ENCODE assay signal across 15 cellular contexts in genomic region chr2:23413641-23414040, GRCh38. TPM values are rescaled to one million over a fixed set of nuclear protein-coding genes. Genes with fewer than 3 reads are reported as not detected.
DNase-seq lines count a peak whose midpoint lies in the region; ATAC-seq and TF ChIP-seq lines count a peak whose summit lies in the region.
"Had no signal": no experiment of that assay in that cellular context is flagged by ENCODE, and none has a peak within 500 bp of the region (broad histone marks: within the 10 kb centered on the region; RNA-seq: fewer than 3 reads in every experiment).

No MANE protein-coding gene starts in this region.

- no peak overlapping the region for H4K5ac ChIP-seq in IMR-90 (ENCODE audit: low read depth, low read length)

- peak overlapping the region; percentile 58; the same call in 1 of the 3 replicates for H2BK15ac ChIP-seq in IMR-90 (ENCODE audit: low read depth, low read length)
- no peak overlapping the region for H2BK15ac ChIP-seq in mesenchymal stem cell (ENCODE audit: low read depth, poor library complexity, severe bottlenecking)

- in situ Hi-C loops in IMR-90 (cut with MboI; ENCODE audit: low sequenced_read_pairs), result no loop called here

- H3K27ac ChIP-seq in IMR-90 (ENCODE audit: insufficient read depth, low read length) (no peak overlapping the region), mesenchymal stem cell (ENCODE audit: low read length, poor library complexity, severe bottlenecking) (no peak overlapping the region), smooth muscle cell (ENCODE audit: low read depth) (peak overlapping the region; percentile 23)
- H3K27ac ChIP-seq: BLaER1 treated with 17β-estradiol and CSF1 and Interleukin-3, amounts not matched to agents 10 nM and 100 nM had no signal

- H3K4me3 ChIP-seq in IMR-90 (ENCODE audit: insufficient read depth, low read depth, low read length) (no peak overlapping the region), mesenchymal stem cell (ENCODE audit: insufficient read depth in 1 of 2, low read depth in 1 of 2, low read length in 2 of 2) (no peak overlapping the region), smooth muscle cell (no peak overlapping the region)
- H3K4me3 ChIP-seq: BLaER1 treated with 17β-estradiol and CSF1 and Interleukin-3, amounts not matched to agents 10 nM and 100 nM had no signal

- H3K4me1 ChIP-seq in IMR-90 (ENCODE audit: control insufficient read depth, insufficient read depth, low read length) (peaks cover 40% of the 10 kb centered on the region), mesenchymal stem cell (ENCODE audit: control insufficient read depth, insufficient read depth, low read depth, low read length) (peaks cover 19% of the 10 kb centered on the region), smooth muscle cell (ENCODE audit: low read depth) (peaks cover 15% of the 10 kb centered on the region)
- H3K4me1 ChIP-seq: BLaER1 treated with 17β-estradiol and CSF1 and Interleukin-3, amounts not matched to agents 10 nM and 100 nM had no signal

- peaks cover 43% of the 10 kb centered on the region for H3K9me1 ChIP-seq in IMR-90 (ENCODE audit: insufficient read depth, low read length)

- H3K4me3 Mint-ChIP-seq in activated naive CD4-positive, alpha-beta T cell treated with anti-CD3 and anti-CD28 coated beads for 36 hours, result no peak overlapping the region
- H3K4me3 Mint-ChIP-seq: CD4-positive, CD25-positive, alpha-beta regulatory T cell had no signal

- dilution Hi-C loops in IMR-90 (cut with HindIII; ENCODE audit: low sequenced_read_pairs, unreplicated experiment), result no loop called here

- H4K91ac ChIP-seq in IMR-90 (ENCODE audit: insufficient read depth, low read depth, low read length) (no peak overlapping the region; the same call in 1 of the 2 replicates), mesenchymal stem cell (ENCODE audit: low read length) (peak overlapping the region; percentile 95)

- H3K23ac ChIP-seq in IMR-90 (ENCODE audit: low read depth, low read length) (no peak overlapping the region), mesenchymal stem cell (ENCODE audit: low read length in 2 of 2) (no peak overlapping the region)

- peak overlapping the region; percentile 56; the same call in 1 of the 2 replicates for H2BK120ac ChIP-seq in IMR-90 (ENCODE audit: low read depth, low read length)
- no peak overlapping the region for H2BK120ac ChIP-seq in mesenchymal stem cell (ENCODE audit: low read depth, low read length)

- BruUV-seq in IMR-90 (replicated peaks; lab: Mats Ljungman, UMichigan), result no TSS peak

- H3K36me3 Mint-ChIP-seq in activated naive CD4-positive, alpha-beta T cell treated with anti-CD3 and anti-CD28 coated beads, Interleukin-2, amount 50 U/mL, for 72 hours, result no peaks in the 10 kb centered on the region
- H3K36me3 Mint-ChIP-seq in activated naive CD4-positive, alpha-beta T cell treated with anti-CD3 and anti-CD28 coated beads for 36 hours (ENCODE audit: low read depth), result no peaks in the 10 kb centered on the region
- H3K36me3 Mint-ChIP-seq: CD4-positive, CD25-positive, alpha-beta regulatory T cell had no signal

- no peak overlapping the region for H2AK9ac ChIP-seq in IMR-90 (replicated peaks; ENCODE audit: low read depth, low read length, poor library complexity)

- H3K14ac ChIP-seq in IMR-90 (replicated peaks; ENCODE audit: low read depth, low read length), result peak overlapping the region; percentile 18; the same call in 1 of the 2 replicates
- H3K14ac ChIP-seq in mesenchymal stem cell (ENCODE audit: low read length in 2 of 2), result peak overlapping the region in 1 of 2 experiments; percentile 68

- no peak for DNase-seq in activated naive CD4-positive, alpha-beta T cell treated with anti-CD3 and anti-CD28 coated beads, Interleukin-2, amount 50 U/mL, for 72 hours (ENCODE audit: low spot score in 2 of 2)
- no peak for DNase-seq in activated naive CD4-positive, alpha-beta T cell treated with anti-CD3 and anti-CD28 coated beads for 36 hours
- no peak for DNase-seq in IMR-90
- no peak for DNase-seq in mesenchymal stem cell
- DNase-seq in smooth muscle cell (lab: John Stamatoyannopoulos, UW; ENCODE audit: unreplicated experiment), result no peak
- no peak for DNase-seq in SKM-1 treated with dmso at 0.1 percent for 144 hours (lab: John Stamatoyannopoulos, UW; ENCODE audit: unreplicated experiment)
- no peak for DNase-seq in stimulated activated CD4-positive, alpha-beta T cell treated with anti-CD3 and anti-CD28 coated beads, Interleukin-2, amount 100 ng/mL, for 48 hours
- no peak for DNase-seq in NCI-H1105 treated with DMSO at 0.1 percent for 48 hours (lab: John Stamatoyannopoulos, UW)
- DNase-seq: 8988T; ACHN; CD4-positive, CD25-positive, alpha-beta regulatory T cell; DMS53; GF-D8; HCEC 1CT had no signal

- peak overlapping the region; percentile 35; the same call in 1 of the 2 replicates for H2BK20ac ChIP-seq in IMR-90 (ENCODE audit: low read depth, low read length)

- no peaks in the 10 kb centered on the region for H3K4me1 Mint-ChIP-seq in activated naive CD4-positive, alpha-beta T cell treated with anti-CD3 and anti-CD28 coated beads for 36 hours (ENCODE audit: low read depth)
- H3K4me1 Mint-ChIP-seq: CD4-positive, CD25-positive, alpha-beta regulatory T cell had no signal

- no peak overlapping the region for H4K8ac ChIP-seq in IMR-90 (ENCODE audit: low read depth in 2 of 2, low read length in 2 of 2)
- H4K8ac ChIP-seq in mesenchymal stem cell (ENCODE audit: low read length), result no peak overlapping the region

- H2BK5ac ChIP-seq in IMR-90 (ENCODE audit: low read depth, low read length, poor library complexity, severe bottlenecking), result no peak overlapping the region
- H2BK5ac ChIP-seq in mesenchymal stem cell (ENCODE audit: low read depth, low read length, poor library complexity, severe bottlenecking), result no peak overlapping the region

- intact Hi-C loops in activated naive CD4-positive, alpha-beta T cell treated with anti-CD3 and anti-CD28 coated beads for 36 hours (cut with micrococcal nuclease), result no loop called here
- intact Hi-C loops in IMR-90 (cut with micrococcal nuclease), result no loop called here

- H3K27ac Mint-ChIP-seq in activated naive CD4-positive, alpha-beta T cell treated with anti-CD3 and anti-CD28 coated beads, Interleukin-2, amount 50 U/mL, for 72 hours, result peak overlapping the region; percentile 13 to 67
- no peak overlapping the region for H3K27ac Mint-ChIP-seq in activated naive CD4-positive, alpha-beta T cell treated with anti-CD3 and anti-CD28 coated beads for 36 hours
- H3K27ac Mint-ChIP-seq: CD4-positive, CD25-positive, alpha-beta regulatory T cell had no signal

- WGBS in IMR-90 (ENCODE audit: extremely low coverage in 2 of 2, insufficient read length in 1 of 2), 2 experiments, result 93% methylated on average over 5 of the region's 8 CpGs; no CpG with 5 or more reads in 1 of the 2 experiments
- WGBS in mesenchymal stem cell, result 95% methylated on average over 8 of the region's 8 CpGs
- WGBS in smooth muscle cell (ENCODE audit: low lambda C conversion rate), result 93% methylated on average over 8 of the region's 8 CpGs

- H3K79me1 ChIP-seq in IMR-90 (ENCODE audit: low read depth in 1 of 2, low read length in 2 of 2), result peaks cover 30 to 70% of the 10 kb centered on the region in 2 experiments
- peaks cover 42% of the 10 kb centered on the region for H3K79me1 ChIP-seq in mesenchymal stem cell (replicated peaks; ENCODE audit: low read length, poor library complexity, severe bottlenecking)

- H3K4ac ChIP-seq in IMR-90 (ENCODE audit: low read depth, low read length), result peak overlapping the region; percentile 39; the same call in 1 of the 2 replicates
- peak overlapping the region; percentile 60 to 83 for H3K4ac ChIP-seq in mesenchymal stem cell (ENCODE audit: low read depth in 1 of 2, low read length in 2 of 2)

- no peak for TF ChIP-seq CTCF in IMR-90 (conservative IDR thresholded peaks at IDR 0.05; ENCODE audit: low read depth, low read length)
- no peak for TF ChIP-seq CTCF in smooth muscle cell (IDR thresholded peaks at IDR 0.05; ENCODE audit: borderline replicate concordance, insufficient read depth, poor library complexity, severe bottlenecking)

- no peaks in the 10 kb centered on the region for H3K27me3 ChIP-seq in IMR-90 (ENCODE audit: control insufficient read depth, insufficient read depth, low read length)
- H3K27me3 ChIP-seq in mesenchymal stem cell (ENCODE audit: control insufficient read depth in 1 of 2, insufficient read depth in 1 of 2, low read length in 2 of 2), result no peaks in the 10 kb centered on the region
- no peaks in the 10 kb centered on the region for H3K27me3 ChIP-seq in smooth muscle cell (ENCODE audit: low read depth)
- H3K27me3 ChIP-seq: BLaER1 treated with 17β-estradiol and CSF1 and Interleukin-3, amounts not matched to agents 10 nM and 100 nM had no signal

- no peaks in the 10 kb centered on the region for H3K9me3 Mint-ChIP-seq in activated naive CD4-positive, alpha-beta T cell treated with anti-CD3 and anti-CD28 coated beads, Interleukin-2, amount 50 U/mL, for 72 hours
- H3K9me3 Mint-ChIP-seq in activated naive CD4-positive, alpha-beta T cell treated with anti-CD3 and anti-CD28 coated beads for 36 hours, result no peaks in the 10 kb centered on the region
- H3K9me3 Mint-ChIP-seq: CD4-positive, CD25-positive, alpha-beta regulatory T cell had no signal

- H2AK5ac ChIP-seq in IMR-90 (ENCODE audit: low read depth, low read length) (peak overlapping the region; percentile 75), mesenchymal stem cell (ENCODE audit: low read length, severe bottlenecking) (no peak overlapping the region)

- POLR2A ChIA-PET in IMR-90 (lab: Charles Lee; ENCODE audit: unreplicated experiment), result no interaction called here

- H2BK12ac ChIP-seq in mesenchymal stem cell (ENCODE audit: low read length in 2 of 2), result peak overlapping the region; percentile 86 to 96

- H3K79me2 ChIP-seq in smooth muscle cell (ENCODE audit: low read depth), result peaks cover 10% of the 10 kb centered on the region

- ATAC-seq in activated naive CD4-positive, alpha-beta T cell treated with anti-CD3 and anti-CD28 coated beads, Interleukin-2, amount 50 U/mL, for 72 hours, result no peak
- no peak for ATAC-seq in IMR-90 (ENCODE audit: low read depth)

- H3K56ac ChIP-seq in IMR-90 (ENCODE audit: extremely low read depth, insufficient read depth, low read length), result no peak overlapping the region

- peaks cover 2% of the 10 kb centered on the region for H3F3A ChIP-seq in smooth muscle cell (ENCODE audit: low read depth)

- H3K27me3 Mint-ChIP-seq in activated naive CD4-positive, alpha-beta T cell treated with anti-CD3 and anti-CD28 coated beads for 36 hours (ENCODE audit: low read depth), result no peaks in the 10 kb centered on the region

- no peak overlapping the region for H3K9ac ChIP-seq in IMR-90 (ENCODE audit: low read depth, low read length)
- H3K9ac ChIP-seq in mesenchymal stem cell (ENCODE audit: low read length), result no peak overlapping the region
- H3K9ac ChIP-seq in smooth muscle cell (ENCODE audit: low read depth), result no peak overlapping the region
- H3K9ac ChIP-seq: BLaER1 treated with 17β-estradiol and CSF1 and Interleukin-3, amounts not matched to agents 10 nM and 100 nM had no signal

- H4K20me1 ChIP-seq in IMR-90 (ENCODE audit: insufficient read depth, low read length) (peaks cover 14% of the 10 kb centered on the region), smooth muscle cell (ENCODE audit: low read depth) (no peaks in the 10 kb centered on the region)
- H4K20me1 ChIP-seq: BLaER1 treated with 17β-estradiol and CSF1 and Interleukin-3, amounts not matched to agents 10 nM and 100 nM had no signal

- H3K18ac ChIP-seq in IMR-90 (ENCODE audit: low read depth, low read length), result peak overlapping the region; percentile 6; the same call in 1 of the 2 replicates
- H3K18ac ChIP-seq in mesenchymal stem cell (ENCODE audit: low read depth in 1 of 2, low read length in 2 of 2), result peak overlapping the region in 1 of 2 experiments; percentile 74

- H3K36me3 ChIP-seq in IMR-90 (ENCODE audit: control insufficient read depth, insufficient read depth, low read length), result 0 out of 2 replicates have a peak, but pooled peaks cover 1% of the 10 kb centered on the region
- peaks cover 0 to 4% of the 10 kb centered on the region in 2 experiments for H3K36me3 ChIP-seq in mesenchymal stem cell (ENCODE audit: control insufficient read depth in 1 of 2, insufficient read depth in 2 of 2, low read depth in 1 of 2, low read length in 2 of 2)
- no peaks in the 10 kb centered on the region for H3K36me3 ChIP-seq in smooth muscle cell (ENCODE audit: low read depth)
- H3K36me3 ChIP-seq: BLaER1 treated with 17β-estradiol and CSF1 and Interleukin-3, amounts not matched to agents 10 nM and 100 nM had no signal

- TF ChIP-seq RAD21 in IMR-90 (IDR thresholded peaks at IDR 0.05; ENCODE audit: low read length), result no peak

- H2AFZ ChIP-seq in IMR-90 (replicated peaks; ENCODE audit: low read length, poor library complexity) (no peak overlapping the region), mesenchymal stem cell (ENCODE audit: low read depth, low read length) (no peak overlapping the region), smooth muscle cell (ENCODE audit: low read depth) (no peak overlapping the region)

- TF ChIP-seq POLR2A in IMR-90 (IDR thresholded peaks at IDR 0.05; ENCODE audit: low read depth, low read length), result no peak

- no peaks in the 10 kb centered on the region for H3K9me3 ChIP-seq in IMR-90 (ENCODE audit: control insufficient read depth, insufficient read depth, low read length)
- H3K9me3 ChIP-seq in mesenchymal stem cell (ENCODE audit: control insufficient read depth, low read length), result no peaks in the 10 kb centered on the region
- no peaks in the 10 kb centered on the region for H3K9me3 ChIP-seq in smooth muscle cell (replicated peaks; ENCODE audit: low read depth)
- H3K9me3 ChIP-seq: BLaER1 treated with 17β-estradiol and CSF1 and Interleukin-3, amounts not matched to agents 10 nM and 100 nM had no signal

- no peak overlapping the region for H3K4me2 ChIP-seq in IMR-90 (ENCODE audit: low read depth, low read length)
- H3K4me2 ChIP-seq in mesenchymal stem cell (ENCODE audit: low read length, poor library complexity, severe bottlenecking), result no peak overlapping the region
- no peak overlapping the region for H3K4me2 ChIP-seq in smooth muscle cell
- H3K4me2 ChIP-seq: BLaER1 treated with 17β-estradiol and CSF1 and Interleukin-3, amounts not matched to agents 10 nM and 100 nM had no signal

- CTCF ChIA-PET in activated naive CD4-positive, alpha-beta T cell treated with anti-CD3 and anti-CD28 coated beads for 36 hours (lab: Charles Lee), result no interaction called here
- CTCF ChIA-PET in IMR-90 (lab: Yijun Ruan, JAX), result no interaction called here

RNA-seq across cellular contexts. Expression of gene KLHL29, which starts 28.7 kb away (rescaled TPM):
- 1 to 10 TPM; 1.2 to 4.7 TPM for total RNA-seq in activated naive CD4-positive, alpha-beta T cell treated with anti-CD3 and anti-CD28 coated beads, Interleukin-2, amount 50 U/mL, for 72 hours
- 1 to 10 TPM; 2.4 to 2.9 TPM for total RNA-seq in activated naive CD4-positive, alpha-beta T cell treated with anti-CD3 and anti-CD28 coated beads for 36 hours
- 2.0 and 2.5 TPM in 2 replicates for total RNA-seq in IMR-90 (2012; rRNA removed)
- 7.9 and 8.0 TPM in 2 replicates for polyA plus RNA-seq in IMR-90 (2012; rRNA removed)
- 3.8 and 7.2 TPM in 2 replicates for polyA plus RNA-seq in IMR-90 (2012; cell fraction: cytosol; rRNA removed)
- polyA plus RNA-seq in IMR-90 (2012; cell fraction: nucleus; rRNA removed; ENCODE audit: low replicate concordance), result 41.4 and 50.7 TPM in 2 replicates
- polyA plus RNA-seq in mesenchymal stem cell (2013, experiment 1 of 2), result 11.5 TPM
- 11.2 TPM for polyA plus RNA-seq in mesenchymal stem cell (2013, experiment 2 of 2)
- 3.1 and 3.4 TPM in 2 replicates for total RNA-seq in smooth muscle cell
- polyA plus RNA-seq in smooth muscle cell, result 5.0 and 6.6 TPM in 2 replicates
